Comparison of ENCODE assay signal across 17 cellular contexts in genomic region chr2:7516447-7517121, GRCh38.
DNase-seq lines count a peak whose midpoint lies in the region; ATAC-seq and TF ChIP-seq lines count a peak whose summit lies in the region.
"Had no signal": no experiment of that assay in that cellular context is flagged by ENCODE, and none has a peak within 500 bp of the region (broad histone marks: within the 10 kb centered on the region; RNA-seq: fewer than 3 reads in every experiment).

No MANE protein-coding gene starts in this region.

- peaks cover 2% of the 10 kb centered on the region for H3K36me3 Mint-ChIP-seq in activated naive CD4-positive, alpha-beta T cell treated with anti-CD3 and anti-CD28 coated beads, Interleukin-2, amount 50 U/mL, for 24 hours
- H3K36me3 Mint-ChIP-seq in activated naive CD8-positive, alpha-beta T cell, result peaks cover 12% of the 10 kb centered on the region
- no peaks in the 10 kb centered on the region for H3K36me3 Mint-ChIP-seq in GM23338 (ENCODE audit: low read depth)

- H3K27me3 Mint-ChIP-seq in activated naive CD4-positive, alpha-beta T cell treated with anti-CD3 and anti-CD28 coated beads, Interleukin-2, amount 50 U/mL, for 24 hours, result no peaks in the 10 kb centered on the region
- no peaks in the 10 kb centered on the region for H3K27me3 Mint-ChIP-seq in activated naive CD8-positive, alpha-beta T cell
- H3K27me3 Mint-ChIP-seq in GM23338 (ENCODE audit: insufficient read depth, low read depth, poor library complexity), result no peaks in the 10 kb centered on the region

- peak overlapping the region; percentile 80 for H3K4me3 Mint-ChIP-seq in activated naive CD4-positive, alpha-beta T cell treated with anti-CD3 and anti-CD28 coated beads, Interleukin-2, amount 50 U/mL, for 24 hours
- peak overlapping the region; percentile 82 for H3K4me3 Mint-ChIP-seq in activated naive CD8-positive, alpha-beta T cell
- no peak overlapping the region for H3K4me3 Mint-ChIP-seq in GM23338

- H3K4me3 ChIP-seq in smooth muscle cell (no peak overlapping the region), GM23338 (no peak overlapping the region)

- H3K4me2 ChIP-seq in smooth muscle cell (peak overlapping the region; percentile 42), GM23338 (no peak overlapping the region)
- H3K4me2 ChIP-seq: KMS-11 had no signal

- peak overlapping the region; percentile 93 for H3K27ac Mint-ChIP-seq in activated naive CD4-positive, alpha-beta T cell treated with anti-CD3 and anti-CD28 coated beads, Interleukin-2, amount 50 U/mL, for 24 hours
- peak overlapping the region; percentile 97 for H3K27ac Mint-ChIP-seq in activated naive CD8-positive, alpha-beta T cell
- no peak overlapping the region for H3K27ac Mint-ChIP-seq in GM23338

- 32% methylated on average over 2 of the region's 2 CpGs for WGBS in smooth muscle cell (ENCODE audit: low lambda C conversion rate)

- H2AFZ ChIP-seq in smooth muscle cell (ENCODE audit: low read depth), result no peak overlapping the region
- no peak overlapping the region; the same call in 1 of the 2 replicates for H2AFZ ChIP-seq in GM23338

- H3K36me3 ChIP-seq in smooth muscle cell (ENCODE audit: low read depth), result no peaks in the 10 kb centered on the region
- H3K36me3 ChIP-seq in GM23338 (ENCODE audit: insufficient read depth), result no peaks in the 10 kb centered on the region

- H3K27me3 ChIP-seq in smooth muscle cell (ENCODE audit: low read depth) (no peaks in the 10 kb centered on the region), GM23338 (ENCODE audit: insufficient read depth) (no peaks in the 10 kb centered on the region)

- no peak overlapping the region for H3K9ac ChIP-seq in smooth muscle cell (ENCODE audit: low read depth)
- H3K9ac ChIP-seq: KMS-11 had no signal

- H3K79me2 ChIP-seq in smooth muscle cell (ENCODE audit: low read depth) (no peaks in the 10 kb centered on the region), GM23338 (replicated peaks; ENCODE audit: insufficient read depth) (no peaks in the 10 kb centered on the region)

- ATAC-seq in GM18502 (IDR thresholded peaks at IDR 0.05; ENCODE audit: poor library complexity, unreplicated experiment) (no peak), GM23338 (no peak)
- ATAC-seq: activated CD4-positive, CD25-positive, alpha-beta regulatory T cell treated with anti-CD3 and anti-CD28 coated beads, Interleukin-2, amount 50 U/mL, for 24 hours; left ventricle myocardium superior had no signal

- H3K27ac ChIP-seq in smooth muscle cell (ENCODE audit: low read depth) (peak overlapping the region; percentile 62), GM23338 (ENCODE audit: low read depth) (no peak overlapping the region), RWPE1 (no peak overlapping the region)
- H3K27ac ChIP-seq: KMS-11 had no signal

- DNase-seq in activated naive CD4-positive, alpha-beta T cell (lab: John Stamatoyannopoulos, UW), result no peak
- DNase-seq in GM04503 (ENCODE audit: low read depth) (peak; percentile 21), smooth muscle cell (lab: John Stamatoyannopoulos, UW; ENCODE audit: unreplicated experiment) (no peak), GM23338 (ENCODE audit: low spot score) (no peak), RWPE1 (ENCODE audit: low spot score) (no peak)
- DNase-seq: effector memory CD4-positive, alpha-beta T cell; head of caudate nucleus; left ventricle myocardium superior; NCI-H2081 treated with DMSO at 0.1 percent for 48 hours; NCI-H510A; SHP77 treated with DMSO at 0.1 percent for 48 hours; T-helper 9 cell had no signal

- CTCF ChIA-PET in RWPE1 (lab: Yijun Ruan, JAX), result no interaction called here

- no peaks in the 10 kb centered on the region for H3K9me3 Mint-ChIP-seq in activated naive CD4-positive, alpha-beta T cell treated with anti-CD3 and anti-CD28 coated beads, Interleukin-2, amount 50 U/mL, for 24 hours
- peaks cover 14% of the 10 kb centered on the region for H3K9me3 Mint-ChIP-seq in activated naive CD8-positive, alpha-beta T cell (ENCODE audit: low read depth)
- no peaks in the 10 kb centered on the region for H3K9me3 Mint-ChIP-seq in GM23338

- no peaks in the 10 kb centered on the region for H3K4me1 ChIP-seq in smooth muscle cell (ENCODE audit: low read depth)
- 0 out of 2 replicates have a peak, but pooled peaks cover 10% of the 10 kb centered on the region for H3K4me1 ChIP-seq in GM23338 (ENCODE audit: insufficient read depth)

- POLR2A ChIA-PET in RWPE1 (lab: Yijun Ruan, JAX; ENCODE audit: low non-redundant PET), result no interaction called here

- H4K20me1 ChIP-seq in smooth muscle cell (ENCODE audit: low read depth) (no peaks in the 10 kb centered on the region), GM23338 (replicated peaks; ENCODE audit: insufficient read depth) (no peaks in the 10 kb centered on the region)

- peaks cover 4% of the 10 kb centered on the region for H3F3A ChIP-seq in smooth muscle cell (ENCODE audit: low read depth)
- H3F3A ChIP-seq in GM23338 (replicated peaks; ENCODE audit: low read depth), result no peaks in the 10 kb centered on the region

- peaks cover 42% of the 10 kb centered on the region for H3K4me1 Mint-ChIP-seq in activated naive CD4-positive, alpha-beta T cell treated with anti-CD3 and anti-CD28 coated beads, Interleukin-2, amount 50 U/mL, for 24 hours
- peaks cover 57% of the 10 kb centered on the region for H3K4me1 Mint-ChIP-seq in activated naive CD8-positive, alpha-beta T cell (ENCODE audit: low read depth)
- H3K4me1 Mint-ChIP-seq in GM23338, result peaks cover 3% of the 10 kb centered on the region; the same call in 2 of the 3 replicates

- H3K9me2 ChIP-seq in GM23338 (ENCODE audit: insufficient read depth), result peaks cover 3% of the 10 kb centered on the region; the same call in 1 of the 2 replicates

- TF ChIP-seq CTCF in smooth muscle cell (IDR thresholded peaks at IDR 0.05; ENCODE audit: borderline replicate concordance, insufficient read depth, poor library complexity, severe bottlenecking), result no peak
- TF ChIP-seq CTCF in GM23338 (conservative IDR thresholded peaks at IDR 0.05; ENCODE audit: low read depth in 2 of 2), result no peak
- TF ChIP-seq CTCF in RWPE1 (conservative IDR thresholded peaks at IDR 0.05; ENCODE audit: low read depth), result no peak

- no peaks in the 10 kb centered on the region for H3K9me3 ChIP-seq in smooth muscle cell (replicated peaks; ENCODE audit: low read depth)

TF ChIP-seq in GM23338, 12 proteins besides CTCF, POLR2A, EP300 and RAD21:
- no peak for TF ChIP-seq EZH2phosphoT487 (IDR thresholded peaks at IDR 0.05; ENCODE audit: unreplicated experiment)
- no peak for TF ChIP-seq STAT1 (IDR thresholded peaks at IDR 0.05; ENCODE audit: unreplicated experiment)
